ENCODE assay signal across 20 cellular contexts in the genomic region with DNA sequence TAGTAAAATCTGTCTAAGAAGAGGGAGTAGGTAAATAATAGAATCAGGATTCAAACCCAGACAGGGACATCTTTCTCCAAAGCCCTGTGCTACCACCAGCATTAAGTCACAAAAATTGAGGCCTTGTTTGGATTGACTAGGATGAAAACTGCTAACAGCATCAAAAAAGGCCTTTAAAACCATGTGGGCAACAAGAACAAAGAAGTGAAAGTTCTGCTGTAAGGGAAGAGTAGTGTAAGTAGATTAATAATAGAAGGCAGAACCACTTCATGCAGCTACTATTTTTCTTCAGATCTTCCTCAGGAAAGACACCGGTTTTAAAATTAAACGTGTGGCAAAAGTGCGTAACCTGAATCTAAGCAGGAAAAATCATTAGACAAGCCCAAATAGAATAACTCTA. TPM values are rescaled to one million over a fixed set of nuclear protein-coding genes. Genes with fewer than 3 reads are reported as not detected.
DNase-seq lines count a peak whose midpoint lies in the region; ATAC-seq, FAIRE-seq and TF ChIP-seq lines count a peak whose summit lies in the region.
"Had no signal": no experiment of that assay in that cellular context is flagged by ENCODE, and none has a peak within 500 bp of the region (broad histone marks: within the 10 kb centered on the region; RNA-seq: fewer than 3 reads in every experiment).

No MANE protein-coding gene starts in this region.

- peaks cover 11 to 22% of the 10 kb centered on the region in 2 donors for H3K4me1 Mint-ChIP-seq in stimulated activated naive B cell treated with anti-CD40 and anti-IgM and Interleukin-4, amounts not matched to agents 10 μg/mL and 1 μg/mL and 100 μg/mL, for 72 hours

- in situ Hi-C loops in GM12878 (cut with MboI): no loop called here

- H4K20me1 ChIP-seq in GM12878 (ENCODE audit: control insufficient read depth, insufficient read depth): no peaks in the 10 kb centered on the region

- no peak for TF ChIP-seq EP300 in GM12878 (IDR thresholded peaks at IDR 0.05; ENCODE audit: borderline replicate concordance in 1 of 2, control insufficient read depth in 1 of 2, low read depth in 2 of 2, low read length in 2 of 2)

- no peaks in the 10 kb centered on the region for H3K27me3 ChIP-seq in GM12878 (replicated peaks in 1 of 2; ENCODE audit: control insufficient read depth in 2 of 2, insufficient read depth in 2 of 2, low read length in 1 of 2)

- no peaks in the 10 kb centered on the region for H3K9me3 ChIP-seq in GM12878 (replicated peaks; ENCODE audit: control insufficient read depth, insufficient read depth, low read length)
- H3K9me3 ChIP-seq: Caco-2 had no signal

- CTCF ChIA-PET in GM12878 (lab: Yijun Ruan, JAX): interaction anchor here (1.1 to 1.7 kb wide), 2 partner anchors 10 kb away, joined by 3 read pairs; no protein-coding TSS in a partner anchor

- H3K36me3 ChIP-seq in GM12878 (ENCODE audit: control insufficient read depth in 2 of 2, insufficient read depth in 2 of 2, low read length in 1 of 2): no peaks in the 10 kb centered on the region

- peaks cover 4 to 5% of the 10 kb centered on the region in 2 donors for H3K36me3 Mint-ChIP-seq in stimulated activated naive B cell treated with anti-CD40 and anti-IgM and Interleukin-4, amounts not matched to agents 10 μg/mL and 1 μg/mL and 100 μg/mL, for 72 hours

- FAIRE-seq in GM12878 (lab: Jason Lieb, UNC): no peak
- FAIRE-seq: GM12892, GM19239 had no signal

- TF ChIP-seq RAD21 in GM12878 (IDR thresholded peaks at IDR 0.05; ENCODE audit: insufficient read depth, low read depth, low read length): no peak

- no peak for TF ChIP-seq CTCF in GM20000 (IDR thresholded peaks at IDR 0.05; ENCODE audit: extremely low read depth, missing control alignments)
- no peak for TF ChIP-seq CTCF in GM12878 (IDR thresholded peaks at IDR 0.05 in 2 of 3, conservative IDR thresholded peaks at IDR 0.05 in 1 of 3; ENCODE audit: control insufficient read depth in 2 of 3, extremely low read depth in 1 of 3, insufficient read depth in 1 of 3, low read depth in 3 of 3, low read length in 3 of 3)

- H3K4me3 Mint-ChIP-seq in stimulated activated naive B cell treated with anti-CD40 and anti-IgM and Interleukin-4, amounts not matched to agents 10 μg/mL and 1 μg/mL and 100 μg/mL, for 72 hours: peak overlapping the region in 1 of 2 donors; percentile 4

- intact Hi-C loops in GM12878 (cut with micrococcal nuclease; ENCODE audit: unreplicated experiment): no loop called here

- WGBS in GM12878 (ENCODE audit: insufficient coverage, insufficient replicate concordance, low lambda C conversion rate, missing lambda C conversion rate): 49% methylated on average over 3 of the region's 3 CpGs

- no peak for TF ChIP-seq POLR2A in GM12878 (IDR thresholded peaks at IDR 0.05; ENCODE audit: low read depth, low read length)

- H3K4me1 ChIP-seq in GM12878 (ENCODE audit: control insufficient read depth, insufficient read depth, low read length): peaks cover 9% of the 10 kb centered on the region
- H3K4me1 ChIP-seq: Caco-2 had no signal

- RAD21 ChIA-PET in GM12878 (lab: Charles Lee; ENCODE audit: unreplicated experiment): interaction anchor here (0.9 kb wide), 1 partner anchor 35 kb away, joined by 4 read pairs; no protein-coding TSS in a partner anchor

- SMC1A ChIA-PET in GM12878 (lab: Charles Lee; ENCODE audit: uncharacterized antibody, unreplicated experiment): interaction anchor here (0.8 to 1.5 kb wide), 4 partner anchors 21 to 134 kb away, joined by 3 to 4 read pairs (median 3); no protein-coding TSS in a partner anchor

- peaks cover 2 to 21% of the 10 kb centered on the region in 2 donors for H3K27me3 Mint-ChIP-seq in stimulated activated naive B cell treated with anti-CD40 and anti-IgM and Interleukin-4, amounts not matched to agents 10 μg/mL and 1 μg/mL and 100 μg/mL, for 72 hours

- H3K27ac ChIP-seq in GM12878 (ENCODE audit: control insufficient read depth, insufficient read depth): no peak overlapping the region
- H3K27ac ChIP-seq: RWPE1 had no signal

- no peak overlapping the region for H2AFZ ChIP-seq in GM12878 (ENCODE audit: control insufficient read depth, low read depth, low read length)

- H3K9me3 Mint-ChIP-seq in stimulated activated naive B cell treated with anti-CD40 and anti-IgM and Interleukin-4, amounts not matched to agents 10 μg/mL and 1 μg/mL and 100 μg/mL, for 72 hours: peaks cover 4 to 6% of the 10 kb centered on the region in 2 donors

- H3K27ac Mint-ChIP-seq in stimulated activated naive B cell treated with anti-CD40 and anti-IgM and Interleukin-4, amounts not matched to agents 10 μg/mL and 1 μg/mL and 100 μg/mL, for 72 hours: peak overlapping the region; percentile 95

- no peaks in the 10 kb centered on the region for H3K79me2 ChIP-seq in GM12878 (ENCODE audit: control insufficient read depth, insufficient read depth, low read length)

- DNase-seq in GM20000 (ENCODE audit: low spot score): peak; percentile 40
- DNase-seq in MV-4-11 (lab: John Stamatoyannopoulos, UW): peak; percentile 76
- DNase-seq in GM12878 (ENCODE audit: low read depth, low spot score): no peak
- no peak for DNase-seq in stimulated activated naive B cell treated with anti-CD40 and anti-IgM and Interleukin-4, amounts not matched to agents 10 μg/mL and 1 μg/mL and 100 μg/mL, for 72 hours
- DNase-seq: C1 segment of cervical spinal cord, Caco-2, DMS53, NCI-H1105 treated with DMSO at 0.1 percent for 48 hours, NCI-H187, NCI-H446 treated with DMSO at 0.1 percent for 48 hours, NCI-H748 treated with DMSO at 0.1 percent for 48 hours had no signal

- no peak overlapping the region for H3K9ac ChIP-seq in GM12878 (ENCODE audit: control insufficient read depth, insufficient read depth, low read length)

- peak overlapping the region; percentile 47 for H3K4me2 ChIP-seq in GM12878 (ENCODE audit: control insufficient read depth, insufficient read depth)

- H3K4me3 ChIP-seq in GM12878: no peak overlapping the region

- no TSS peak for BruUV-seq in GM12878 (replicated peaks; lab: Mats Ljungman, UMichigan)

- POLR2A ChIA-PET in GM12878 (lab: Charles Lee): interaction anchor here (0.6 kb wide), 1 partner anchor 17 kb away, joined by 4 read pairs; no protein-coding TSS in a partner anchor

- ATAC-seq in GM12878 (peak; percentile 44; the same call in 2 of the 3 replicates), HG03108 (IDR thresholded peaks at IDR 0.05; ENCODE audit: unreplicated experiment) (no peak), HG02759 (IDR thresholded peaks at IDR 0.05; ENCODE audit: unreplicated experiment) (no peak), HG03025 (IDR thresholded peaks at IDR 0.05; ENCODE audit: low FRiP score, unreplicated experiment) (no peak)
- peak; percentile 77 for ATAC-seq in stimulated activated naive B cell treated with anti-CD40 and anti-IgM and Interleukin-4, amounts not matched to agents 10 μg/mL and 1 μg/mL and 100 μg/mL, for 72 hours (replicated peaks)
- ATAC-seq: HCT116 had no signal

TF ChIP-seq in GM12878, 131 proteins besides CTCF, POLR2A, EP300 and RAD21 (continues in another document):
- TF ChIP-seq ELK1 (IDR thresholded peaks at IDR 0.05; ENCODE audit: low read depth, low read length) (no peak), SPI1 (IDR thresholded peaks at IDR 0.05; ENCODE audit: borderline replicate concordance, insufficient read depth, low read depth, low read length) (peak; percentile 40; the same call in 1 of the 2 replicates), RUNX3 (IDR thresholded peaks at IDR 0.05; ENCODE audit: low read length) (no peak; the same call in 1 of the 2 replicates), HSF1 (IDR thresholded peaks at IDR 0.05; ENCODE audit: low read depth, low read length) (no peak), NR2F1 (conservative IDR thresholded peaks at IDR 0.05) (no peak), EED (IDR thresholded peaks at IDR 0.05; ENCODE audit: low read depth) (no peak), MEF2A (IDR thresholded peaks at IDR 0.05; ENCODE audit: insufficient read depth, low read depth, low read length) (0 out of 2 replicates have a peak, but pooled peaks have one; percentile 44), YY1 (IDR thresholded peaks at IDR 0.05; ENCODE audit: low read depth, low read length) (no peak)

RNA-seq across cellular contexts. Expression of gene KBTBD12, which starts 15.3 kb away (rescaled TPM):
- total RNA-seq in GM12878 (2013; cell fraction: nucleolus; rRNA removed): not detected in 2 replicates
- total RNA-seq in GM12878 (2014; rRNA removed) (not detected in 2 replicates), GM12878 (2014; rRNA removed; fragmentation: Illumina TruSeq; extraction: Trizol) (not detected in 2 replicates), GM12878 (2021) (not detected in 2 replicates)
- not detected for polyA plus RNA-seq in GM12878 (2011; ENCODE audit: low read depth)
- polyA plus RNA-seq in GM12878 (2011; rRNA removed) (not detected in 2 replicates), GM12878 (2014; fragmentation: Illumina TruSeq; extraction: Trizol) (0.01 TPM in 1 of 2 replicates, not detected in the other), GM12878 (2014; fragmentation: Nextera tagmentation; extraction: Ambion mirVana) (not detected), GM12878 (2014; rRNA removed) (not detected in 2 replicates), GM12878 (2016; fragmentation: Nextera tagmentation; extraction: Ambion mirVana) (under 1 TPM in 1 of 2 experiments, not detected in 1; 0.11 TPM)
- not detected in 2 replicates for polyA plus RNA-seq in GM12878 (2011; cell fraction: cytosol; rRNA removed)
- not detected in 2 replicates for polyA plus RNA-seq in GM12878 (2011; cell fraction: nucleus; rRNA removed)
- polyA plus RNA-seq in GM12878 (2012): not detected in 2 replicates
- polyA minus RNA-seq in GM12878 (2011; rRNA and poly(A)+ RNA removed): not detected in 2 replicates
- polyA minus RNA-seq in GM12878 (2011; cell fraction: cytosol; rRNA and poly(A)+ RNA removed): not detected in 2 replicates
- not detected in 2 replicates for polyA minus RNA-seq in GM12878 (2011; cell fraction: nucleus; rRNA and poly(A)+ RNA removed)
- total RNA-seq: Caco-2, HT1080, SK-MEL-5 had no signal

Comparison
In these comparisons a context has a peak if more than half of its experiments do, and no peak if none do; other contexts are left out.
1. DNase-seq: peak in GM20000 (single experiment) and MV-4-11 (single experiment); none in GM12878 (single experiment) and stimulated activated naive B cell treated with anti-CD40 and anti-IgM and Interleukin-4, amounts not matched to agents 10 μg/mL and 1 μg/mL and 100 μg/mL, for 72 hours (single experiment).
2. ATAC-seq: peak in GM12878 (single experiment) and stimulated activated naive B cell treated with anti-CD40 and anti-IgM and Interleukin-4, amounts not matched to agents 10 μg/mL and 1 μg/mL and 100 μg/mL, for 72 hours (2 of 2); none in HG03108 (single experiment), HG02759 (single experiment) and HG03025 (single experiment).